In the genomic region with DNA sequence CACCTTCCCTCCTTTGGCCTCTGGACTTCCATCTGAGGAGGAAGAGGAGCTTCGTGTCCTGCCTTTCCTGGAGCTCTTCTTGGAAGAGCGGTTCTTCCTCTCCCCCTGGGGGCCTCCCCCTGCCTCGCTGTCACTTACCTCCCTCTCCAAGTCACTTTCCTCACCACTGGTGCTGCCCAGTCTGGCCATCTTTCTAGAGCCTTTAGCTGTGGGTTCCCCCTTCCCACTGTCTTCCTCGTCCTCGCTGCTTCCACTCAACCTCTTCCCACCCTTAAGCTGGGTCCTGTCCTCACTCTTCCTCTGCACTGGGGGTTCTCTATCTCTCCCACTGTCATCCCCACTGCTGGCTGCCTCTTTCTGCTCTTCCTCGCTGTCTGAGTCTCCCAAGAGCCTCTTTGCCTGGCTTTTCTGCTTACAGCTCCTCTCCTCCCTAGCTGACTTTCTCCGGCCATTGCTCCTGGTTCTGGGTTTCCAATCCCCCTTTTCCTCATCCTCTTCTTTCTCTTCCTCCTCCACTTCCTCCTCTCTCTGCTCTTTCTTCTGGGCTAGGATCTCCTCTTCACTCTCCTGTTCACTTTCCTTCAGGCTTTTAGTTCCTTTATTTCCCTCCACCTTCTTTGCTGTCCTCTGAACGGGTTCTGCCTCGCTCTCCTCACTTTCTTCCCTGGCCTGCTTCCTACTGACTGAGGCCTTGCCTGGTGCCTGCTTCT, we compare ENCODE assay signal across 9 cellular contexts. TPM values are rescaled to one million over a fixed set of nuclear protein-coding genes. Genes with fewer than 3 reads are reported as not detected.
A peak's percentile ranks its signal among the peaks of the same experiment; 100 is the strongest.
DNase-seq lines count a peak whose midpoint lies in the region; ATAC-seq and TF ChIP-seq lines count a peak whose summit lies in the region.
"Had no signal": no experiment of that assay in that cellular context is flagged by ENCODE, and none has a peak within 500 bp of the region (broad histone marks: within the 10 kb centered on the region; RNA-seq: fewer than 3 reads in every experiment).

No MANE protein-coding gene starts in this region.

- no peak overlapping the region for H2BK5ac ChIP-seq in trophoblast cell (ENCODE audit: low read depth, low read length, poor library complexity)

- H3K36me3 ChIP-seq in DOHH2 (ENCODE audit: control insufficient read depth, low read length) (peaks cover 87% of the 10 kb centered on the region), OCI-LY1 (ENCODE audit: insufficient read depth, low read length) (peaks cover 57% of the 10 kb centered on the region), trophoblast cell (ENCODE audit: control insufficient read depth in 1 of 2, insufficient read depth in 2 of 2, low read length in 2 of 2) (peaks cover 37 to 43% of the 10 kb centered on the region in 2 experiments)
- peaks cover 42% of the 10 kb centered on the region for H3K36me3 ChIP-seq in effector memory CD4-positive, alpha-beta T cell (ENCODE audit: control insufficient read depth, insufficient read depth, low read length)

- H3K23ac ChIP-seq in trophoblast cell (ENCODE audit: low read length), result no peak overlapping the region

- WGBS in trophoblast cell (ENCODE audit: extremely low coverage, insufficient coverage, insufficient read length), result no CpG with 5 or more reads among the region's 9 CpGs

- no peak overlapping the region for H2BK12ac ChIP-seq in trophoblast cell (ENCODE audit: low read length)

- no peaks in the 10 kb centered on the region for H4K20me1 ChIP-seq in DOHH2 (ENCODE audit: control insufficient read depth, insufficient read depth, low read depth, low read length)
- H4K20me1 ChIP-seq in OCI-LY1 (ENCODE audit: insufficient read depth, low read length), result no peaks in the 10 kb centered on the region

- H3K27me3 ChIP-seq in DOHH2 (ENCODE audit: control insufficient read depth, low read length) (no peaks in the 10 kb centered on the region), OCI-LY1 (ENCODE audit: insufficient read depth, low read length) (no peaks in the 10 kb centered on the region), trophoblast cell (ENCODE audit: insufficient read depth, low read length) (no peaks in the 10 kb centered on the region)
- H3K27me3 ChIP-seq in effector memory CD4-positive, alpha-beta T cell (replicated peaks; ENCODE audit: control insufficient read depth, insufficient read depth, low read length, poor library complexity, severe bottlenecking), result no peaks in the 10 kb centered on the region

- no peak overlapping the region for H3K14ac ChIP-seq in trophoblast cell (ENCODE audit: low read length)

- H3K9me3 ChIP-seq in DOHH2 (ENCODE audit: control insufficient read depth, insufficient read depth, low read length), result no peaks in the 10 kb centered on the region
- H3K9me3 ChIP-seq in OCI-LY1 (ENCODE audit: low read length), result no peaks in the 10 kb centered on the region
- no peaks in the 10 kb centered on the region for H3K9me3 ChIP-seq in effector memory CD4-positive, alpha-beta T cell (ENCODE audit: control insufficient read depth, low read length)
- H3K9me3 ChIP-seq in trophoblast cell (ENCODE audit: insufficient read depth, low read depth, low read length), result no peaks in the 10 kb centered on the region

- H2AFZ ChIP-seq in OCI-LY1 (ENCODE audit: low read length) (no peak overlapping the region), trophoblast cell (ENCODE audit: insufficient read depth, low read length, poor library complexity) (no peak overlapping the region)

- H3K79me2 ChIP-seq in DOHH2 (ENCODE audit: control insufficient read depth, low read length) (peaks cover 38% of the 10 kb centered on the region), OCI-LY1 (ENCODE audit: insufficient read depth, low read length) (no peaks in the 10 kb centered on the region), trophoblast cell (ENCODE audit: control insufficient read depth, insufficient read depth, low read length, poor library complexity) (peaks cover 7% of the 10 kb centered on the region)

- ATAC-seq in HG02870 (IDR thresholded peaks at IDR 0.05; ENCODE audit: unreplicated experiment) (no peak), GM19395 (IDR thresholded peaks at IDR 0.05; ENCODE audit: unreplicated experiment) (no peak)

- H3K4me2 ChIP-seq in DOHH2 (ENCODE audit: low read length) (peak overlapping the region; percentile 100), OCI-LY1 (ENCODE audit: low read length) (peak overlapping the region; percentile 74), trophoblast cell (ENCODE audit: low read length) (peak overlapping the region; percentile 82)

- peaks cover 11% of the 10 kb centered on the region for H3K79me1 ChIP-seq in trophoblast cell (ENCODE audit: low read length)

- H3K9ac ChIP-seq in OCI-LY1 (ENCODE audit: low read length), result peak overlapping the region; percentile 84
- H3K9ac ChIP-seq in trophoblast cell (ENCODE audit: low read length), result no peak overlapping the region

- H3K27ac ChIP-seq in DOHH2 (ENCODE audit: low read depth, low read length) (peak overlapping the region; percentile 97), OCI-LY1 (ENCODE audit: low read depth, low read length, poor library complexity, severe bottlenecking) (peak overlapping the region; percentile 89), trophoblast cell (ENCODE audit: low read depth, low read length) (no peak overlapping the region)
- peak overlapping the region; percentile 99 for H3K27ac ChIP-seq in effector memory CD4-positive, alpha-beta T cell (ENCODE audit: insufficient read depth, low read length, poor library complexity, severe bottlenecking)

- H4K12ac ChIP-seq in trophoblast cell (ENCODE audit: low read depth, low read length), result no peak overlapping the region

- no peak for TF ChIP-seq CTCF in DOHH2 (IDR thresholded peaks at IDR 0.05; ENCODE audit: low read depth, low read length, poor library complexity, severe bottlenecking)
- no peak for TF ChIP-seq CTCF in OCI-LY1 (IDR thresholded peaks at IDR 0.05; ENCODE audit: low read length)

- no peak overlapping the region for H3K4ac ChIP-seq in trophoblast cell (ENCODE audit: low read depth, low read length)

- no peak overlapping the region for H2AK5ac ChIP-seq in trophoblast cell (ENCODE audit: low read length)

- peaks cover 14% of the 10 kb centered on the region for H3F3A ChIP-seq in DOHH2 (ENCODE audit: control insufficient read depth, insufficient read depth)
- no peaks in the 10 kb centered on the region for H3F3A ChIP-seq in OCI-LY1 (ENCODE audit: insufficient read depth, low read length)

- H3K18ac ChIP-seq in trophoblast cell (ENCODE audit: low read length), result no peak overlapping the region

- no peak overlapping the region for H4K91ac ChIP-seq in trophoblast cell (ENCODE audit: low read depth, low read length)

- no peak for DNase-seq in effector memory CD4-positive, alpha-beta T cell
- DNase-seq in trophoblast cell, result no peak
- no peak for DNase-seq in HCEC 1CT
- no peak for DNase-seq in HUDEP-2 (lab: John Stamatoyannopoulos, UW; ENCODE audit: unreplicated experiment in 76 of 76)
- DNase-seq: NCI-H2029 treated with DMSO at 0.1 percent for 48 hours had no signal

- H3K9me2 ChIP-seq in DOHH2 (replicated peaks; ENCODE audit: control insufficient read depth, low read length), result no peaks in the 10 kb centered on the region
- no peaks in the 10 kb centered on the region for H3K9me2 ChIP-seq in OCI-LY1 (ENCODE audit: low read depth, low read length)

- H3K4me1 ChIP-seq in DOHH2 (ENCODE audit: control insufficient read depth, low read length) (peaks cover 36% of the 10 kb centered on the region), OCI-LY1 (ENCODE audit: insufficient read depth, low read length, severe bottlenecking) (peaks cover 27% of the 10 kb centered on the region), trophoblast cell (ENCODE audit: control insufficient read depth in 1 of 2, insufficient read depth in 2 of 2, low read length in 2 of 2) (peaks cover 8 to 9% of the 10 kb centered on the region in 2 experiments)
- H3K4me1 ChIP-seq in effector memory CD4-positive, alpha-beta T cell (ENCODE audit: control insufficient read depth, insufficient read depth, low read length, poor library complexity, severe bottlenecking), result peaks cover 17% of the 10 kb centered on the region

- no peak overlapping the region for H2BK120ac ChIP-seq in trophoblast cell (ENCODE audit: insufficient read depth, low read length, poor library complexity)

- no peak overlapping the region for H4K8ac ChIP-seq in trophoblast cell (ENCODE audit: low read depth, low read length)

- H3K4me3 ChIP-seq in DOHH2 (ENCODE audit: low read length), result peak overlapping the region; percentile 89
- H3K4me3 ChIP-seq in OCI-LY1 (ENCODE audit: low read depth, low read length, poor library complexity, severe bottlenecking), result peak overlapping the region; percentile 84
- peak overlapping the region; percentile 96 for H3K4me3 ChIP-seq in effector memory CD4-positive, alpha-beta T cell (ENCODE audit: insufficient read depth, low read depth, low read length, poor library complexity, severe bottlenecking)
- no peak overlapping the region for H3K4me3 ChIP-seq in trophoblast cell (ENCODE audit: low read depth, low read length)

RNA-seq across cellular contexts. Expression of gene HIRIP3, which starts 1.4 kb away (rescaled TPM):
- 8.1 and 9.7 TPM in 2 replicates for polyA plus RNA-seq in trophoblast cell (2013)

RNA-seq across cellular contexts. Expression of gene INO80E, which starts 2.0 kb away (rescaled TPM):
- 47.0 and 48.1 TPM in 2 replicates for polyA plus RNA-seq in trophoblast cell (2013)

RNA-seq across cellular contexts. Expression of gene DOC2A, which starts 16.8 kb away (rescaled TPM):
- 0.57 and 0.79 TPM in 2 replicates for polyA plus RNA-seq in trophoblast cell (2013)

RNA-seq across cellular contexts. Expression of gene TAOK2, which starts 20.4 kb away (rescaled TPM):
- 29.9 and 31.4 TPM in 2 replicates for polyA plus RNA-seq in trophoblast cell (2013)

RNA-seq across cellular contexts. Expression of gene C16orf92, which starts 28.9 kb away (rescaled TPM):
- polyA plus RNA-seq in trophoblast cell (2013), result not detected in 2 replicates
